Comparison of ENCODE assay signal across 8 cellular contexts in the genomic region with DNA sequence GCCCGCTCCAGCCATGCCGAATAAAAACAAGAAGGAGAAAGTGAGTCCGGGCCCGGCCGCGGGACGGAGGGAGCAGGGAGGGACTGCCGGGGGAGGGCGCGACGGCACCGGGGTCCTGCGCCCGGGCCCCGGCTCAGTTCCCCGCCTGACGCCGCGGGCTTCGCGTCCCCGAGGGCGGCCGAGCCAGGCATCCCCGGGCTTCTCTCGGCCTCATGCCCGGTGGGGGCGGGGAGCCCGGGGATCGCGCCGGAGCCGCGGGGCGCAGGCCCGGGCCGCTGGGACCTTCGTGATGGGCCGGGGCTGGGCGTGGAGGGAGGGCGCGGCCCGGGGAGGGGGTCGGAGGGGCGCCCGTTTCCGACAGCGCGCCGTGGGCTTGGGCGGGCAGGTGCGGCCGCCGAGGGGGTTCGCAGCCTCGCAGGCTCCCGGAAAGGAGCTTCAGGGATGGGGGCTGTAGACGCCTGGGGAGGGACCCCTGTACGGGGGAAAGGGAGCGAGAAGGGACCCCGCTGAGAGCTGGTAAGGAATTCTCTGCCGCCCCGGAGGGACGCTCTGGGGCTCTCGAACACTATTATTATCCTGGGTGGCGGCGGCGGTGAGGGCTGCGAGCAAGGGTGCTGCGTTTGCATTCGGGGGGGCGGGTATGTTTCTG. TPM values are rescaled to one million over a fixed set of nuclear protein-coding genes. Genes with fewer than 3 reads are reported as not detected.
A peak's percentile ranks its signal among the peaks of the same experiment; 100 is the strongest.
DNase-seq lines count a peak whose midpoint lies in the region; ATAC-seq and TF ChIP-seq lines count a peak whose summit lies in the region.

No MANE protein-coding gene starts in this region.

- H3K27me3 ChIP-seq in Karpas-422 (ENCODE audit: low read length), result no peaks in the 10 kb centered on the region
- H3K27me3 ChIP-seq in neural progenitor cell, result peaks cover 30% of the 10 kb centered on the region

- H3K36me3 ChIP-seq in Karpas-422 (ENCODE audit: insufficient read depth, low read length) (peaks cover 28% of the 10 kb centered on the region), neural progenitor cell (no peaks in the 10 kb centered on the region)

- H3F3A ChIP-seq in neural progenitor cell (ENCODE audit: low read depth), result peaks cover 17% of the 10 kb centered on the region

- peaks cover 4% of the 10 kb centered on the region; the same call in 1 of the 2 replicates for H4K20me1 ChIP-seq in Karpas-422 (ENCODE audit: insufficient read depth, low read depth, low read length)
- peaks cover 13% of the 10 kb centered on the region for H4K20me1 ChIP-seq in neural progenitor cell (ENCODE audit: low read depth)

- no peaks in the 10 kb centered on the region for H3K9me3 Mint-ChIP-seq in neural progenitor cell

- H3K4me3 Mint-ChIP-seq in neural progenitor cell, result peak overlapping the region; percentile 96

- ATAC-seq in GM21576 (IDR thresholded peaks at IDR 0.05; ENCODE audit: unreplicated experiment), result peak; percentile 6

- H3K4me1 ChIP-seq in Karpas-422 (ENCODE audit: low read length), result peaks cover 25% of the 10 kb centered on the region
- H3K4me1 ChIP-seq in neural progenitor cell, result peaks cover 5% of the 10 kb centered on the region

- peaks cover 13% of the 10 kb centered on the region for H3K27me3 Mint-ChIP-seq in neural progenitor cell (ENCODE audit: insufficient read depth, low read depth)

- peaks cover 11% of the 10 kb centered on the region for H3K36me3 Mint-ChIP-seq in neural progenitor cell

- H3K4me2 ChIP-seq in Karpas-422 (ENCODE audit: low read depth, low read length, poor library complexity, severe bottlenecking) (peak overlapping the region; percentile 94), neural progenitor cell (peak overlapping the region; percentile 84)

- H3K27ac Mint-ChIP-seq in neural progenitor cell, result no peak overlapping the region

- TF ChIP-seq CTCF in fibroblast of the aortic adventitia (IDR thresholded peaks at IDR 0.05; ENCODE audit: insufficient read depth, low read length), result no peak
- no peak for TF ChIP-seq CTCF in neural progenitor cell (IDR thresholded peaks at IDR 0.05)

- H3K9me3 ChIP-seq in Karpas-422 (ENCODE audit: low read length), result no peaks in the 10 kb centered on the region
- no peaks in the 10 kb centered on the region for H3K9me3 ChIP-seq in neural progenitor cell (ENCODE audit: low read depth)

- H2AFZ ChIP-seq in Karpas-422 (ENCODE audit: low read length), result peak overlapping the region; percentile 46; the same call in 1 of the 2 replicates
- H2AFZ ChIP-seq in neural progenitor cell (replicated peaks), result peak overlapping the region; percentile 80

- peak overlapping the region; percentile 91 for H3K9ac ChIP-seq in Karpas-422 (ENCODE audit: low read length)
- peak overlapping the region; percentile 44 for H3K9ac ChIP-seq in neural progenitor cell

- H3K79me2 ChIP-seq in Karpas-422 (ENCODE audit: low read length) (peaks cover 32% of the 10 kb centered on the region), neural progenitor cell (ENCODE audit: low read depth) (peaks cover 5% of the 10 kb centered on the region)

- H3K27ac ChIP-seq in Karpas-422 (ENCODE audit: low read length) (peak overlapping the region; percentile 73), neural progenitor cell (no peak overlapping the region)

- peak; percentile 35 for DNase-seq in EH (ENCODE audit: low read depth)
- peak; percentile 76 for DNase-seq in Karpas-422
- peak; percentile 27 for DNase-seq in activated T-cell treated with anti-CD3 and anti-CD28 coated beads for 48 hours (ENCODE audit: low read depth)
- no peak for DNase-seq in fibroblast of the aortic adventitia (ENCODE audit: low read depth)
- peak; percentile 39 for DNase-seq in neural progenitor cell (ENCODE audit: low spot score)
- no peak for DNase-seq in NCI-H2196 (lab: John Stamatoyannopoulos, UW; ENCODE audit: unreplicated experiment)
- DNase-seq in SKM-1 (lab: John Stamatoyannopoulos, UW; ENCODE audit: unreplicated experiment), result no peak

- H3K4me3 ChIP-seq in Karpas-422 (ENCODE audit: low read length) (peak overlapping the region; percentile 89), fibroblast of the aortic adventitia (ENCODE audit: low read depth, low read length) (peak overlapping the region; percentile 79), neural progenitor cell (peak overlapping the region; percentile 95)

- H3K9me2 ChIP-seq in Karpas-422 (replicated peaks; ENCODE audit: insufficient read depth, low read length), result no peaks in the 10 kb centered on the region

- H3K4me1 Mint-ChIP-seq in neural progenitor cell, result peaks cover 14% of the 10 kb centered on the region

RNA-seq across cellular contexts. Expression of a gene that starts 0.5 kb away (rescaled TPM):
- total RNA-seq in Karpas-422 (2014; rRNA removed; shearing (Covaris generic); ENCODE audit: low replicate concordance), result 233 and 301 TPM in 2 replicates
- total RNA-seq in fibroblast of the aortic adventitia (ENCODE audit: low replicate concordance) (114 and 137 TPM in 2 replicates), neural progenitor cell (ENCODE audit: low replicate concordance) (113 and 183 TPM in 2 replicates)

Comparison
In these comparisons a context has a peak if more than half of its experiments do, and no peak if none do; other contexts are left out.
1. DNase-seq: peak in EH (single experiment), Karpas-422 (single experiment), activated T-cell treated with anti-CD3 and anti-CD28 coated beads for 48 hours (single experiment) and neural progenitor cell (single experiment); none in fibroblast of the aortic adventitia (single experiment), NCI-H2196 (single experiment) and SKM-1 (single experiment).
2. Peak in every context shown above with its lines, with median percentiles within 50 percentile points of each other: H3K4me3 ChIP-seq.